25 cellular contexts compared by ENCODE assay signal in genomic region chr12:132476421-132476820, GRCh38. TPM values are rescaled to one million over a fixed set of nuclear protein-coding genes. Genes with fewer than 3 reads are reported as not detected.
DNase-seq lines count a peak whose midpoint lies in the region; ATAC-seq and TF ChIP-seq lines count a peak whose summit lies in the region.
"Had no signal": no experiment of that assay in that cellular context is flagged by ENCODE, and none has a peak within 500 bp of the region (broad histone marks: within the 10 kb centered on the region; RNA-seq: fewer than 3 reads in every experiment).

No MANE protein-coding gene starts in this region.

- no peak overlapping the region for H3K27ac ChIP-seq in CD4-positive, alpha-beta T cell (ENCODE audit: low read depth, low read length)
- H3K27ac ChIP-seq in naive thymus-derived CD4-positive, alpha-beta T cell (ENCODE audit: low read depth, low read length): no peak overlapping the region
- H3K27ac ChIP-seq: transverse colon, WERI-Rb-1 had no signal

- H3K27me3 ChIP-seq in CD4-positive, alpha-beta T cell (ENCODE audit: control insufficient read depth, insufficient read depth, low read length): no peaks in the 10 kb centered on the region
- no peaks in the 10 kb centered on the region for H3K27me3 ChIP-seq in naive thymus-derived CD4-positive, alpha-beta T cell (ENCODE audit: control insufficient read depth in 2 of 2, insufficient read depth in 2 of 2, low read length in 2 of 2)
- H3K27me3 ChIP-seq: transverse colon had no signal

- CTCF ChIA-PET in CD4-positive, alpha-beta T cell (lab: Charles Lee): no interaction called here
- CTCF ChIA-PET in naive thymus-derived CD4-positive, alpha-beta T cell (lab: Charles Lee): no interaction called here

- no peaks in the 10 kb centered on the region for H3K9me3 Mint-ChIP-seq in activated T-cell treated with anti-CD3 and anti-CD28 coated beads, Interleukin-2, amount 50 U/mL, for 4 hours
- H3K9me3 Mint-ChIP-seq in CD4-positive, alpha-beta T cell: peaks cover 2% of the 10 kb centered on the region
- H3K9me3 Mint-ChIP-seq in activated T-helper 17 cell treated with anti-CD3 and anti-CD28 coated beads, Interleukin-2, amount 50 U/mL, for 72 hours: no peaks in the 10 kb centered on the region
- peaks cover 0 to 11% (median 0%) of the 10 kb centered on the region in 11 donors for H3K9me3 Mint-ChIP-seq in naive thymus-derived CD4-positive, alpha-beta T cell
- H3K9me3 Mint-ChIP-seq: stimulated activated naive CD8-positive, alpha-beta T cell treated with anti-CD3 and anti-CD28 coated beads, Interleukin-15, Interleukin-2, amounts not matched to agents 100 ng/mL and 50 ng/mL, for 24 hours had no signal

- no peak for ATAC-seq in activated T-cell treated with anti-CD3 and anti-CD28 coated beads, Interleukin-2, amount 50 U/mL, for 4 hours
- no peak for ATAC-seq in CD4-positive, alpha-beta T cell (ENCODE audit: poor library complexity)
- ATAC-seq in activated T-helper 17 cell treated with anti-CD3 and anti-CD28 coated beads, Interleukin-2, amount 50 U/mL, for 72 hours (replicated peaks): no peak
- no peak for ATAC-seq in naive thymus-derived CD4-positive, alpha-beta T cell
- ATAC-seq: gastroesophageal sphincter had no signal

- H3K27ac Mint-ChIP-seq in CD4-positive, alpha-beta T cell: peak overlapping the region; percentile 44
- H3K27ac Mint-ChIP-seq in activated T-helper 17 cell treated with anti-CD3 and anti-CD28 coated beads, Interleukin-2, amount 50 U/mL, for 72 hours: peak overlapping the region; percentile 78
- H3K27ac Mint-ChIP-seq in naive thymus-derived CD4-positive, alpha-beta T cell: peak overlapping the region; percentile 25 to 90 (median 83)
- H3K27ac Mint-ChIP-seq: nephron had no signal

- no peak for TF ChIP-seq CTCF in CD4-positive, alpha-beta T cell (IDR thresholded peaks at IDR 0.05)

- H3K4me1 ChIP-seq in naive thymus-derived CD4-positive, alpha-beta T cell (ENCODE audit: control insufficient read depth in 2 of 2, insufficient read depth in 2 of 2, low read length in 2 of 2): peaks cover 11 to 19% of the 10 kb centered on the region in 2 donors
- H3K4me1 ChIP-seq: gastroesophageal sphincter, HAP-1, transverse colon had no signal

- DNase-seq in activated T-cell treated with anti-CD3 and anti-CD28 coated beads, Interleukin-2, amount 50 U/mL, for 4 hours: no peak
- DNase-seq in activated T-cell treated with anti-CD3 and anti-CD28 coated beads for 4 hours (no peak), posterior vena cava (ENCODE audit: low spot score) (no peak), LoVo (ENCODE audit: low spot score) (no peak), globus pallidus (ENCODE audit: low spot score) (no peak)
- no peak for DNase-seq in CD4-positive, alpha-beta T cell
- no peak for DNase-seq in naive thymus-derived CD4-positive, alpha-beta T cell
- DNase-seq: activated effector memory CD4-positive, alpha-beta T cell treated with anti-CD3 and anti-CD28 coated beads, Interleukin-2, amount 50 U/mL, for 16 hours; DND-41; effector memory CD4-positive, alpha-beta T cell; esophagus squamous epithelium; KG1; mesendoderm; NCI-H1930; NCI-H226; SHP77 treated with DMSO at 0.1 percent for 48 hours; stimulated activated CD4-positive, alpha-beta T cell treated with anti-CD3 and anti-CD28 coated beads, Interleukin-2, amount 100 ng/mL, for 24 hours; transverse colon; WERI-Rb-1 had no signal

- H3K9me3 ChIP-seq in CD4-positive, alpha-beta T cell (ENCODE audit: control insufficient read depth, low read length): no peaks in the 10 kb centered on the region
- no peaks in the 10 kb centered on the region for H3K9me3 ChIP-seq in naive thymus-derived CD4-positive, alpha-beta T cell (ENCODE audit: control insufficient read depth in 2 of 3, low read length in 3 of 3)
- H3K9me3 ChIP-seq: esophagus squamous epithelium, gastroesophageal sphincter, HAP-1, transverse colon had no signal

- no peak overlapping the region for H3K4me3 ChIP-seq in naive thymus-derived CD4-positive, alpha-beta T cell (ENCODE audit: low read length)
- H3K4me3 ChIP-seq: esophagus squamous epithelium, gastroesophageal sphincter, HAP-1, skin epidermis, transverse colon had no signal

- intact Hi-C loops in CD4-positive, alpha-beta T cell (cut with DNase I, micrococcal nuclease): loop anchor here in 1 of 2 experiments (1.0 kb wide), 1 partner anchor 12 kb away; no protein-coding TSS in a partner anchor
- intact Hi-C loops in naive thymus-derived CD4-positive, alpha-beta T cell (cut with micrococcal nuclease): loop anchor here in 1 of 2 donors (5.0 kb wide), 1 partner anchor 46 kb away; no protein-coding TSS in a partner anchor
- intact Hi-C loops in posterior vena cava (cut with DNase I): no loop called here

- no peaks in the 10 kb centered on the region for H3K36me3 Mint-ChIP-seq in activated T-cell treated with anti-CD3 and anti-CD28 coated beads, Interleukin-2, amount 50 U/mL, for 4 hours (ENCODE audit: insufficient read depth)
- peaks cover 7% of the 10 kb centered on the region for H3K36me3 Mint-ChIP-seq in CD4-positive, alpha-beta T cell (ENCODE audit: low read depth)
- H3K36me3 Mint-ChIP-seq in activated T-helper 17 cell treated with anti-CD3 and anti-CD28 coated beads, Interleukin-2, amount 50 U/mL, for 72 hours (ENCODE audit: low read depth): no peaks in the 10 kb centered on the region
- peaks cover 0 to 2% (median 0%) of the 10 kb centered on the region in 5 donors for H3K36me3 Mint-ChIP-seq in naive thymus-derived CD4-positive, alpha-beta T cell

- H3K27me3 Mint-ChIP-seq in activated T-cell treated with anti-CD3 and anti-CD28 coated beads, Interleukin-2, amount 50 U/mL, for 4 hours (ENCODE audit: low read depth): no peaks in the 10 kb centered on the region
- no peaks in the 10 kb centered on the region for H3K27me3 Mint-ChIP-seq in CD4-positive, alpha-beta T cell
- no peaks in the 10 kb centered on the region for H3K27me3 Mint-ChIP-seq in activated T-helper 17 cell treated with anti-CD3 and anti-CD28 coated beads, Interleukin-2, amount 50 U/mL, for 72 hours
- H3K27me3 Mint-ChIP-seq in naive thymus-derived CD4-positive, alpha-beta T cell: peaks cover 0 to 8% (median 0%) of the 10 kb centered on the region in 5 donors
- H3K27me3 Mint-ChIP-seq: stimulated activated naive CD8-positive, alpha-beta T cell treated with anti-CD3 and anti-CD28 coated beads, Interleukin-15, Interleukin-2, amounts not matched to agents 100 ng/mL and 50 ng/mL, for 24 hours had no signal

- peak overlapping the region; percentile 45 for H3K4me3 Mint-ChIP-seq in activated T-cell treated with anti-CD3 and anti-CD28 coated beads, Interleukin-2, amount 50 U/mL, for 4 hours
- H3K4me3 Mint-ChIP-seq in CD4-positive, alpha-beta T cell: peak overlapping the region; percentile 62
- peak overlapping the region; percentile 51 for H3K4me3 Mint-ChIP-seq in activated T-helper 17 cell treated with anti-CD3 and anti-CD28 coated beads, Interleukin-2, amount 50 U/mL, for 72 hours
- H3K4me3 Mint-ChIP-seq in naive thymus-derived CD4-positive, alpha-beta T cell: peak overlapping the region; percentile 12 to 75 (median 70)
- H3K4me3 Mint-ChIP-seq: nephron had no signal

- POLR2A ChIA-PET in CD4-positive, alpha-beta T cell (lab: Charles Lee): interaction anchor here (0.9 to 4.3 kb wide), 4 partner anchors 11 to 61 kb away, joined by 3 to 69 read pairs (median 4); no protein-coding TSS in a partner anchor
- POLR2A ChIA-PET in naive thymus-derived CD4-positive, alpha-beta T cell (lab: Charles Lee): interaction anchor here (1.0 to 5.8 kb wide), 3 partner anchors 11 to 46 kb away, joined by 3 to 66 read pairs (median 4); no protein-coding TSS in a partner anchor

- peaks cover 39% of the 10 kb centered on the region for H3K4me1 Mint-ChIP-seq in activated T-cell treated with anti-CD3 and anti-CD28 coated beads, Interleukin-2, amount 50 U/mL, for 4 hours (ENCODE audit: low read depth)
- peaks cover 43% of the 10 kb centered on the region for H3K4me1 Mint-ChIP-seq in CD4-positive, alpha-beta T cell (ENCODE audit: low read depth)
- H3K4me1 Mint-ChIP-seq in activated T-helper 17 cell treated with anti-CD3 and anti-CD28 coated beads, Interleukin-2, amount 50 U/mL, for 72 hours: peaks cover 12% of the 10 kb centered on the region
- peaks cover 23 to 49% (median 29%) of the 10 kb centered on the region in 7 donors for H3K4me1 Mint-ChIP-seq in naive thymus-derived CD4-positive, alpha-beta T cell

- H3K36me3 ChIP-seq in naive thymus-derived CD4-positive, alpha-beta T cell (ENCODE audit: control insufficient read depth in 2 of 3, insufficient read depth in 3 of 3, low read length in 3 of 3): no peaks in the 10 kb centered on the region
- H3K36me3 ChIP-seq: esophagus squamous epithelium, gastroesophageal sphincter, HAP-1, transverse colon, WERI-Rb-1 had no signal

RNA-seq across cellular contexts. Expression of gene FBRSL1, which starts 13.5 kb away (rescaled TPM):
- 100 to 1,000 TPM in 2 of 3 donors, 10 to 100 TPM in 1; 95.8 to 112 (median 104) TPM for total RNA-seq in activated T-cell treated with anti-CD3 and anti-CD28 coated beads, Interleukin-2, amount 50 U/mL, for 4 hours
- total RNA-seq in CD4-positive, alpha-beta T cell: 10 to 100 TPM; 75.8 to 80.7 TPM
- total RNA-seq in activated T-helper 17 cell treated with anti-CD3 and anti-CD28 coated beads, Interleukin-2, amount 50 U/mL, for 72 hours: 10 to 100 TPM; 34.7 to 38.7 TPM
- 100 to 1,000 TPM in 2 of 5 experiments, 10 to 100 TPM in 3; 56.3 to 105 (median 93.0) TPM for total RNA-seq in naive thymus-derived CD4-positive, alpha-beta T cell
- polyA plus RNA-seq in naive thymus-derived CD4-positive, alpha-beta T cell: under 1 TPM; 0.77 to 0.92 TPM
- 10 to 100 TPM; 34.0 to 35.8 TPM for total RNA-seq in posterior vena cava
